Comparison of ENCODE assay signal across 10 cellular contexts in genomic region chr15:28886431-28887343, GRCh38. TPM values are rescaled to one million over a fixed set of nuclear protein-coding genes. Genes with fewer than 3 reads are reported as not detected.
DNase-seq lines count a peak whose midpoint lies in the region; ATAC-seq and TF ChIP-seq lines count a peak whose summit lies in the region.
"Had no signal": no experiment of that assay in that cellular context is flagged by ENCODE, and none has a peak within 500 bp of the region (broad histone marks: within the 10 kb centered on the region; RNA-seq: fewer than 3 reads in every experiment).

No MANE protein-coding gene starts in this region.

- H3K36me3 ChIP-seq in BJ (ENCODE audit: control insufficient read depth, insufficient read depth, low read length) (no peaks in the 10 kb centered on the region), Karpas-422 (ENCODE audit: insufficient read depth, low read length) (no peaks in the 10 kb centered on the region), gastrocnemius medialis (no peaks in the 10 kb centered on the region)

- CTCF ChIA-PET in BJ (lab: Yijun Ruan, JAX): no interaction called here

- TF ChIP-seq POLR2A in gastrocnemius medialis (IDR thresholded peaks at IDR 0.05): no peak

- H3K79me2 ChIP-seq in Karpas-422 (ENCODE audit: low read length): no peaks in the 10 kb centered on the region

- H3K9me3 ChIP-seq in Karpas-422 (ENCODE audit: low read length) (no peaks in the 10 kb centered on the region), gastrocnemius medialis (no peaks in the 10 kb centered on the region)

- DNase-seq in BJ (ENCODE audit: low read depth) (no peak), coronary artery (ENCODE audit: low spot score) (no peak), natural killer cell (no peak), CD14-positive monocyte (ENCODE audit: low spot score) (no peak), HuH-7.5 (ENCODE audit: low spot score) (no peak), Karpas-422 (no peak), gastrocnemius medialis (no peak)
- no peak for DNase-seq in Jurkat, Clone E6-1 (ENCODE audit: low read depth, low spot score)

- H3K4me3 Mint-ChIP-seq in natural killer cell (peak overlapping the region; percentile 90), CD14-positive monocyte (peak overlapping the region in 1 of 2 donors; percentile 68)

- H3K27me3 ChIP-seq in BJ (ENCODE audit: control insufficient read depth, insufficient read depth, low read length) (no peaks in the 10 kb centered on the region), Karpas-422 (ENCODE audit: low read length) (no peaks in the 10 kb centered on the region), gastrocnemius medialis (peaks cover 14 to 26% (median 19%) of the 10 kb centered on the region in 3 donors)

- H2AFZ ChIP-seq in Karpas-422 (ENCODE audit: low read length): no peak overlapping the region

- H3K9ac ChIP-seq in Karpas-422 (ENCODE audit: low read length): no peak overlapping the region

- H3K9me3 Mint-ChIP-seq in natural killer cell: no peaks in the 10 kb centered on the region
- H3K9me3 Mint-ChIP-seq in CD14-positive monocyte: peaks cover 0 to 5% (median 2%) of the 10 kb centered on the region in 7 donors

- H3K27ac Mint-ChIP-seq in natural killer cell (peak overlapping the region; percentile 63 to 70), CD14-positive monocyte (peak overlapping the region in 1 of 7 donors; percentile 50)

- in situ Hi-C loops in gastrocnemius medialis (cut with MboI; ENCODE audit: low sequenced_read_pairs in 4 of 4): no loop called here

- H3K4me1 Mint-ChIP-seq in natural killer cell (peaks cover 42 to 53% of the 10 kb centered on the region in 2 donors), CD14-positive monocyte (peaks cover 10% of the 10 kb centered on the region)

- H3K27ac ChIP-seq in coronary artery: no peak overlapping the region
- H3K27ac ChIP-seq in Karpas-422 (ENCODE audit: low read length): no peak overlapping the region
- H3K27ac ChIP-seq in gastrocnemius medialis: no peak overlapping the region

- no peaks in the 10 kb centered on the region for H4K20me1 ChIP-seq in Karpas-422 (ENCODE audit: insufficient read depth, low read depth, low read length)

- H3K4me3 ChIP-seq in BJ (ENCODE audit: low read depth, low read length) (peak overlapping the region; percentile 56), coronary artery (peak overlapping the region; percentile 80), Karpas-422 (ENCODE audit: low read length) (no peak overlapping the region), gastrocnemius medialis (peak overlapping the region in 2 of 4 donors; percentile 28 to 32)
- peak overlapping the region; percentile 55 for H3K4me3 ChIP-seq in Jurkat, Clone E6-1 (ENCODE audit: low read length)

- no peak overlapping the region for H3K4me2 ChIP-seq in Karpas-422 (ENCODE audit: low read depth, low read length, poor library complexity, severe bottlenecking)

- H3K36me3 Mint-ChIP-seq in natural killer cell: no peaks in the 10 kb centered on the region
- no peaks in the 10 kb centered on the region for H3K36me3 Mint-ChIP-seq in CD14-positive monocyte

- intact Hi-C loops in natural killer cell (cut with micrococcal nuclease) (loop anchor here (1.0 to 2.0 kb wide), 2 partner anchors 88 to 202 kb away; no protein-coding TSS in a partner anchor), CD14-positive monocyte (cut with micrococcal nuclease) (no loop called here), gastrocnemius medialis (cut with DNase I; ENCODE audit: low total_unique reads) (no loop called here)

- H3K4me1 ChIP-seq in Karpas-422 (ENCODE audit: low read length): no peaks in the 10 kb centered on the region
- H3K4me1 ChIP-seq in gastrocnemius medialis: no peaks in the 10 kb centered on the region

- POLR2A ChIA-PET in BJ (lab: Charles Lee): no interaction called here

- TF ChIP-seq CTCF in BJ (IDR thresholded peaks at IDR 0.05; ENCODE audit: insufficient read depth, low read depth, low read length): no peak
- no peak for TF ChIP-seq CTCF in coronary artery (IDR thresholded peaks at IDR 0.05)
- no peak for TF ChIP-seq CTCF in natural killer cell (IDR thresholded peaks at IDR 0.05)
- no peak for TF ChIP-seq CTCF in CD14-positive monocyte (IDR thresholded peaks at IDR 0.05)
- TF ChIP-seq CTCF in gastrocnemius medialis (IDR thresholded peaks at IDR 0.05 in 4 of 5, conservative IDR thresholded peaks at IDR 0.05 in 1 of 5): no peak

- H3K27me3 Mint-ChIP-seq in natural killer cell (ENCODE audit: low read depth in 2 of 2) (no peaks in the 10 kb centered on the region), CD14-positive monocyte (ENCODE audit: low read depth in 3 of 3) (peaks cover 39 to 57% (median 45%) of the 10 kb centered on the region in 3 donors)

- ATAC-seq in natural killer cell (no peak), gastrocnemius medialis (no peak)

- no peaks in the 10 kb centered on the region for H3K9me2 ChIP-seq in Karpas-422 (replicated peaks; ENCODE audit: insufficient read depth, low read length)

RNA-seq across cellular contexts. Expression of gene APBA2, which starts 0.9 kb away (rescaled TPM):
- polyA plus RNA-seq in BJ (2011; rRNA removed) (8.5 and 15.1 TPM in 2 replicates), CD14-positive monocyte (under 1 TPM in 1 of 2 donors, not detected in 1; 0.30 TPM)
- 8.3 and 9.4 TPM in 2 replicates for polyA minus RNA-seq in BJ (2011; rRNA and poly(A)+ RNA removed)
- polyA plus RNA-seq in Jurkat, Clone E6-1 (2012; ENCODE audit: insufficient read depth, insufficient read length): 36.8 TPM
- total RNA-seq in natural killer cell (100 to 1,000 TPM in 1 of 3 donors, 10 to 100 TPM in 2; 96.4 to 119 (median 97.9) TPM), gastrocnemius medialis (under 1 TPM in 2 of 4 donors, not detected in 2; 0.19 to 0.31 TPM)
- total RNA-seq in Karpas-422 (2014; rRNA removed; shearing (Covaris generic); ENCODE audit: low replicate concordance): not detected in 2 replicates

RNA-seq across cellular contexts. Expression of gene GOLGA6L7, which starts 38.2 kb away (rescaled TPM):
- polyA plus RNA-seq in BJ (2011; rRNA removed) (not detected in 2 replicates), CD14-positive monocyte (not detected)
- not detected in 2 replicates for polyA minus RNA-seq in BJ (2011; rRNA and poly(A)+ RNA removed)
- not detected for polyA plus RNA-seq in Jurkat, Clone E6-1 (2012; ENCODE audit: insufficient read depth, insufficient read length)
- total RNA-seq in natural killer cell (not detected), gastrocnemius medialis (not detected)
- total RNA-seq in Karpas-422 (2014; rRNA removed; shearing (Covaris generic); ENCODE audit: low replicate concordance): not detected in 2 replicates
- total RNA-seq: HT1080, lower leg skin had no signal

Comparison
In these comparisons a context has a peak if more than half of its experiments do, and no peak if none do; other contexts are left out.
1. RNA of gene APBA2, which starts 0.9 kb away (total RNA-seq): 96.4 to 119 TPM in natural killer cell; 0.19 to 0.31 TPM in gastrocnemius medialis and not detected in Karpas-422; every median in the first group is over 10 times any median in the second.